28 cellular contexts compared by ENCODE assay signal in genomic region chr3:182957676-182958075, GRCh38.
"Had no signal": no experiment of that assay in that cellular context is flagged by ENCODE, and none has a peak within 500 bp of the region (broad histone marks: within the 10 kb centered on the region; RNA-seq: fewer than 3 reads in every experiment).

No MANE protein-coding gene starts in this region.

- H3K4me3 Mint-ChIP-seq: activated CD4-positive, alpha-beta memory T cell treated with anti-CD3 and anti-CD28 coated beads, Interleukin-2, amount 10 ng/mL, durations not matched to agents 7 days and 5 days; activated CD4-positive, alpha-beta T cell treated with anti-CD3 and anti-CD28 coated beads, Interleukin-2, amount 10 ng/mL, durations not matched to agents 7 days and 5 days; activated naive CD4-positive, alpha-beta T cell treated with anti-CD3 and anti-CD28 coated beads, Interleukin-2, amount 10 ng/mL, durations not matched to agents 7 days and 5 days; activated naive CD8-positive, alpha-beta T cell treated with anti-CD3 and anti-CD28 coated beads, Interleukin-2, amount 10 ng/mL, durations not matched to agents 7 days and 5 days; activated T-cell treated with anti-CD3 and anti-CD28 coated beads, Interleukin-2, amount 50 U/mL, for 24 hours; activated T-cell treated with anti-CD3 and anti-CD28 coated beads, Interleukin-2, amount 50 U/mL, for 72 hours; brain had no signal

- H3K27ac ChIP-seq: ascending aorta, breast epithelium, cardiac muscle cell, colonic mucosa, esophagus squamous epithelium, heart left ventricle had no signal

- H3K4me3 ChIP-seq: ascending aorta, breast epithelium, cardiac muscle cell, colonic mucosa, esophagus squamous epithelium, heart left ventricle had no signal

- H3K27ac Mint-ChIP-seq: activated CD4-positive, alpha-beta memory T cell treated with anti-CD3 and anti-CD28 coated beads, Interleukin-2, amount 10 ng/mL, durations not matched to agents 7 days and 5 days; activated CD4-positive, alpha-beta T cell treated with anti-CD3 and anti-CD28 coated beads, Interleukin-2, amount 10 ng/mL, durations not matched to agents 7 days and 5 days; activated naive CD4-positive, alpha-beta T cell treated with anti-CD3 and anti-CD28 coated beads, Interleukin-2, amount 10 ng/mL, durations not matched to agents 7 days and 5 days; activated naive CD8-positive, alpha-beta T cell treated with anti-CD3 and anti-CD28 coated beads, Interleukin-2, amount 10 ng/mL, durations not matched to agents 7 days and 5 days; activated T-cell treated with anti-CD3 and anti-CD28 coated beads, Interleukin-2, amount 50 U/mL, for 24 hours; activated T-cell treated with anti-CD3 and anti-CD28 coated beads, Interleukin-2, amount 50 U/mL, for 72 hours; brain had no signal

- H3K4me1 ChIP-seq: ascending aorta, breast epithelium, colonic mucosa had no signal

- H3K36me3 Mint-ChIP-seq: activated naive CD4-positive, alpha-beta T cell treated with anti-CD3 and anti-CD28 coated beads, Interleukin-2, amount 50 U/mL, for 72 hours had no signal

- H3K9me3 Mint-ChIP-seq: activated CD4-positive, alpha-beta memory T cell treated with anti-CD3 and anti-CD28 coated beads, Interleukin-2, amount 10 ng/mL, durations not matched to agents 7 days and 5 days; activated CD4-positive, alpha-beta T cell treated with anti-CD3 and anti-CD28 coated beads, Interleukin-2, amount 10 ng/mL, durations not matched to agents 7 days and 5 days; activated naive CD4-positive, alpha-beta T cell treated with anti-CD3 and anti-CD28 coated beads, Interleukin-2, amount 10 ng/mL, durations not matched to agents 7 days and 5 days; activated naive CD4-positive, alpha-beta T cell treated with anti-CD3 and anti-CD28 coated beads, Interleukin-2, amount 50 U/mL, for 72 hours; activated naive CD8-positive, alpha-beta T cell treated with anti-CD3 and anti-CD28 coated beads, Interleukin-2, amount 10 ng/mL, durations not matched to agents 7 days and 5 days; activated T-cell treated with anti-CD3 and anti-CD28 coated beads, Interleukin-2, amount 50 U/mL, for 24 hours; activated T-cell treated with anti-CD3 and anti-CD28 coated beads, Interleukin-2, amount 50 U/mL, for 72 hours; brain had no signal

- H3K27me3 ChIP-seq: ascending aorta, breast epithelium, cardiac muscle cell, colonic mucosa, esophagus squamous epithelium, heart left ventricle had no signal

- H3K36me3 ChIP-seq: breast epithelium, colonic mucosa had no signal

- DNase-seq: activated CD4-positive, alpha-beta memory T cell treated with anti-CD3 and anti-CD28 coated beads, Interleukin-2, amount 10 ng/mL, durations not matched to agents 7 days and 5 days; activated CD4-positive, alpha-beta T cell treated with anti-CD3 and anti-CD28 coated beads for 1 hour; activated CD4-positive, alpha-beta T cell treated with anti-CD3 and anti-CD28 coated beads for 4 hours; activated CD4-positive, alpha-beta T cell treated with anti-CD3 and anti-CD28 coated beads, Interleukin-2, amount 10 ng/mL, durations not matched to agents 7 days and 5 days; activated CD4-positive, alpha-beta T cell treated with anti-CD3 and anti-CD28 coated beads, Interleukin-2, amount 50 U/mL, for 4 hours; activated CD8-positive, alpha-beta memory T cell treated with anti-CD3 and anti-CD28 coated beads, Interleukin-2, amount 50 U/mL, for 48 hours; activated gamma-delta T cell; activated naive CD4-positive, alpha-beta T cell; activated naive CD4-positive, alpha-beta T cell treated with anti-CD3 and anti-CD28 coated beads, Interleukin-2, amount 10 ng/mL, durations not matched to agents 7 days and 5 days; activated naive CD8-positive, alpha-beta T cell treated with anti-CD3 and anti-CD28 coated beads, Interleukin-2, amount 10 ng/mL, durations not matched to agents 7 days and 5 days; activated T-cell treated with anti-CD3 and anti-CD28 coated beads for 4 hours; activated T-cell treated with anti-CD3 and anti-CD28 coated beads, Interleukin-2, amount 50 U/mL, for 24 hours; activated T-cell treated with anti-CD3 and anti-CD28 coated beads, Interleukin-2, amount 50 U/mL, for 72 hours; central memory CD4-positive, alpha-beta T cell; cerebellar nuclear complex; colonic mucosa; effector CD8-positive, alpha-beta T cell; esophagus squamous epithelium; foreskin melanocyte; glutamatergic neuron; heart left ventricle; T-helper 2 cell had no signal

- H3K27me3 Mint-ChIP-seq: activated CD4-positive, alpha-beta memory T cell treated with anti-CD3 and anti-CD28 coated beads, Interleukin-2, amount 10 ng/mL, durations not matched to agents 7 days and 5 days; activated CD4-positive, alpha-beta T cell treated with anti-CD3 and anti-CD28 coated beads, Interleukin-2, amount 10 ng/mL, durations not matched to agents 7 days and 5 days; activated naive CD4-positive, alpha-beta T cell treated with anti-CD3 and anti-CD28 coated beads, Interleukin-2, amount 10 ng/mL, durations not matched to agents 7 days and 5 days; activated naive CD8-positive, alpha-beta T cell treated with anti-CD3 and anti-CD28 coated beads, Interleukin-2, amount 10 ng/mL, durations not matched to agents 7 days and 5 days; activated T-cell treated with anti-CD3 and anti-CD28 coated beads, Interleukin-2, amount 50 U/mL, for 24 hours; brain had no signal

- ATAC-seq: activated naive CD4-positive, alpha-beta T cell treated with anti-CD3 and anti-CD28 coated beads, Interleukin-2, amount 50 U/mL, for 72 hours; activated T-cell treated with anti-CD3 and anti-CD28 coated beads, Interleukin-2, amount 50 U/mL, for 72 hours; heart left ventricle had no signal

- H3K9me3 ChIP-seq: ascending aorta, breast epithelium, colonic mucosa, esophagus squamous epithelium, heart left ventricle had no signal

- FAIRE-seq: endometrium had no signal
